ENCODE assay signal across 8 cellular contexts in genomic region chr5:132830436-132831094, GRCh38. TPM values are rescaled to one million over a fixed set of nuclear protein-coding genes. Genes with fewer than 3 reads are reported as not detected.
A peak's percentile ranks its signal among the peaks of the same experiment; 100 is the strongest.
DNase-seq lines count a peak whose midpoint lies in the region; ATAC-seq and TF ChIP-seq lines count a peak whose summit lies in the region.

TSS of gene SHROOM1 (minus strand) at chr5:132830647. CDS start at chr5:132826140, 4,507 bp downstream.

- peak within 1 kb of the TSS; percentile 56 for H3K27ac ChIP-seq in osteoblast (ENCODE audit: low read depth, low read length)

- H3K4me1 ChIP-seq in osteoblast (ENCODE audit: insufficient read depth, low read length): peaks cover 6% of the 10 kb centered on the region

- H3K27me3 Mint-ChIP-seq in activated T-cell treated with anti-CD3 and anti-CD28 coated beads, Interleukin-2, amount 50 U/mL, for 72 hours (ENCODE audit: low read depth): peaks cover 63% of the 10 kb centered on the region

- peak within 1 kb of the TSS; percentile 88 to 92 for H3K4me3 Mint-ChIP-seq in activated T-cell treated with anti-CD3 and anti-CD28 coated beads, Interleukin-2, amount 50 U/mL, for 72 hours

- TF ChIP-seq CTCF in LNCaP clone FGC (IDR thresholded peaks at IDR 0.05; ENCODE audit: control insufficient read depth, extremely low read depth, insufficient read depth): no peak
- no peak for TF ChIP-seq CTCF in osteoblast (IDR thresholded peaks at IDR 0.05; ENCODE audit: extremely low read depth, low read depth, low read length)

- H3K4me1 Mint-ChIP-seq in activated T-cell treated with anti-CD3 and anti-CD28 coated beads, Interleukin-2, amount 50 U/mL, for 72 hours (ENCODE audit: low read depth): peaks cover 9% of the 10 kb centered on the region

- H3K9me3 Mint-ChIP-seq in activated T-cell treated with anti-CD3 and anti-CD28 coated beads, Interleukin-2, amount 50 U/mL, for 72 hours: no peaks in the 10 kb centered on the region

- DNase-seq in stimulated activated CD4-positive, alpha-beta T cell treated with anti-CD3 and anti-CD28 coated beads, Interleukin-4, amount 100 ng/mL, for 4 hours: peak; percentile 12 to 23
- no peak for DNase-seq in stimulated activated CD4-positive, alpha-beta T cell treated with anti-CD3 and anti-CD28 coated beads, Interleukin-4, amount 100 ng/mL, for 1 hour
- peak; percentile 92 for DNase-seq in H7
- DNase-seq in LNCaP clone FGC (ENCODE audit: low read depth): peak; percentile 44
- DNase-seq in activated T-cell treated with anti-CD3 and anti-CD28 coated beads, Interleukin-2, amount 50 U/mL, for 72 hours: peak; percentile 51 to 55
- DNase-seq in glomerular visceral epithelial cell (ENCODE audit: extremely low spot score): peak; percentile 85
- DNase-seq in osteoblast (ENCODE audit: insufficient read length, low spot score, missing footprints): peak; percentile 98
- DNase-seq in HPDE6-E6E7 (ENCODE audit: extremely low spot score): no peak

- H4K20me1 ChIP-seq in osteoblast (ENCODE audit: insufficient read depth, low read length): peaks cover 11% of the 10 kb centered on the region

- H3K27me3 ChIP-seq in H7 (ENCODE audit: control insufficient read depth, insufficient read depth, low read length): peaks cover 56% of the 10 kb centered on the region
- no peaks in the 10 kb centered on the region for H3K27me3 ChIP-seq in osteoblast (ENCODE audit: insufficient read depth, low read length)

- no peaks in the 10 kb centered on the region for H3K36me3 Mint-ChIP-seq in activated T-cell treated with anti-CD3 and anti-CD28 coated beads, Interleukin-2, amount 50 U/mL, for 72 hours (ENCODE audit: insufficient read depth in 2 of 2)

- H3K4me3 ChIP-seq in H7 (ENCODE audit: insufficient read depth, low read depth, low read length) (peak within 1 kb of the TSS; percentile 59), LNCaP clone FGC (ENCODE audit: low read depth, low read length) (peak within 1 kb of the TSS; percentile 67), osteoblast (ENCODE audit: insufficient read depth, low read length) (peak within 1 kb of the TSS; percentile 85)

- ATAC-seq in activated T-cell treated with anti-CD3 and anti-CD28 coated beads, Interleukin-2, amount 50 U/mL, for 72 hours (replicated peaks in 1 of 2): peak; percentile 52 to 70

- H3K9me3 ChIP-seq in osteoblast (ENCODE audit: low read depth, low read length): no peaks in the 10 kb centered on the region

- peaks cover 16% of the 10 kb centered on the region for H3K79me2 ChIP-seq in osteoblast (ENCODE audit: insufficient read depth, low read length)

- H3K4me2 ChIP-seq in osteoblast (ENCODE audit: insufficient read depth, low read length): peak within 1 kb of the TSS; percentile 90

- no peak within 1 kb of the TSS for H3K27ac Mint-ChIP-seq in activated T-cell treated with anti-CD3 and anti-CD28 coated beads, Interleukin-2, amount 50 U/mL, for 72 hours

- H2AFZ ChIP-seq in osteoblast (ENCODE audit: low read length): peak within 1 kb of the TSS; percentile 86

- H3K36me3 ChIP-seq in H7 (replicated peaks; ENCODE audit: control insufficient read depth, insufficient read depth, low read length): no peaks in the 10 kb centered on the region
- no peaks in the 10 kb centered on the region for H3K36me3 ChIP-seq in osteoblast (ENCODE audit: insufficient read depth, low read length)

RNA-seq across cellular contexts. Expression of gene SHROOM1, which starts in this region (rescaled TPM):
- total RNA-seq in H7 (2014; rRNA removed; shearing (Covaris generic)): 1.3 and 4.0 TPM in 2 replicates
- total RNA-seq in activated T-cell treated with anti-CD3 and anti-CD28 coated beads, Interleukin-2, amount 50 U/mL, for 72 hours: 1 to 10 TPM; 1.1 to 2.1 TPM
- 4.7 and 6.2 TPM in 2 replicates for total RNA-seq in osteoblast

Comparison
In these comparisons a context has a peak if more than half of its experiments do, and no peak if none do; other contexts are left out.
1. DNase-seq: peak in stimulated activated CD4-positive, alpha-beta T cell treated with anti-CD3 and anti-CD28 coated beads, Interleukin-4, amount 100 ng/mL, for 4 hours (2 of 2), H7 (single experiment), LNCaP clone FGC (single experiment), activated T-cell treated with anti-CD3 and anti-CD28 coated beads, Interleukin-2, amount 50 U/mL, for 72 hours (2 of 2), glomerular visceral epithelial cell (single experiment) and osteoblast (single experiment); none in stimulated activated CD4-positive, alpha-beta T cell treated with anti-CD3 and anti-CD28 coated beads, Interleukin-4, amount 100 ng/mL, for 1 hour (single experiment) and HPDE6-E6E7 (single experiment).
2. Peak in every context shown above with its lines, with median percentiles within 50 percentile points of each other: H3K4me3 ChIP-seq.